In the genomic region with DNA sequence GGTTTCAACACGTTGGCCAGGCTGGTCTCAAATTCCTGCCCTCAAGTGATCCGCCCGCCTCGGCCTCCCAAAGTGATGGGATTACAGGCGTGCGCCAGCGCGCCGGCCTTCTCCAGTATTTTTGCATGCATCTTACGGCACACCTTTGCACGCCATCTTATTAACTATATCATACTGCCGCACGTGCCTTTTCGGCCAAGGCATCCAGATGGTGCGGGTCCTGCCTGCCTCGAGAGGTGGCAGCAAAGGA, we compare ENCODE assay signal across 8 cellular contexts. TPM values are rescaled to one million over a fixed set of nuclear protein-coding genes. Genes with fewer than 3 reads are reported as not detected.
DNase-seq lines count a peak whose midpoint lies in the region; ATAC-seq and TF ChIP-seq lines count a peak whose summit lies in the region.

No MANE protein-coding gene starts in this region.

- peak overlapping the region; percentile 94 for H3K4me3 Mint-ChIP-seq in type B pancreatic cell

- ATAC-seq in GM21526 (IDR thresholded peaks at IDR 0.05; ENCODE audit: low FRiP score, unreplicated experiment): no peak
- no peak for ATAC-seq in HG03039 (IDR thresholded peaks at IDR 0.05; ENCODE audit: unreplicated experiment)

- in situ Hi-C loops in G401 (cut with HindIII; ENCODE audit: low sequenced_read_pairs): no loop called here

- H3K4me1 ChIP-seq in KMS-11 (ENCODE audit: low read depth, poor library complexity, severe bottlenecking) (peaks cover 12% of the 10 kb centered on the region), adipocyte (ENCODE audit: control insufficient read depth, insufficient read depth, low read length) (peaks cover 13% of the 10 kb centered on the region)

- H3K36me3 ChIP-seq in KMS-11 (ENCODE audit: insufficient read depth): peaks cover 2% of the 10 kb centered on the region; the same call in 1 of the 2 replicates
- H3K36me3 ChIP-seq in adipocyte (ENCODE audit: control insufficient read depth, insufficient read depth, low read length, severe bottlenecking): peaks cover 10% of the 10 kb centered on the region

- peak; percentile 83 for DNase-seq in G401 (ENCODE audit: low spot score)
- peak; percentile 90 for DNase-seq in adipocyte (ENCODE audit: low read depth)
- DNase-seq in type B pancreatic cell (ENCODE audit: extremely low spot score, unreplicated experiment): no peak
- DNase-seq in GF-D8 (lab: John Stamatoyannopoulos, UW): no peak

- H2AFZ ChIP-seq in KMS-11 (ENCODE audit: low read depth): peak overlapping the region; percentile 45; the same call in 1 of the 2 replicates

- peaks cover 8% of the 10 kb centered on the region for H3K79me2 ChIP-seq in KMS-11 (ENCODE audit: insufficient read depth, low read depth)

- peak overlapping the region; percentile 96 for H3K27ac Mint-ChIP-seq in type B pancreatic cell

- H3K4me3 ChIP-seq in KMS-11 (IDR thresholded peaks at IDR 0.05; ENCODE audit: insufficient read depth, low read depth, low read length) (no peak overlapping the region), adipocyte (ENCODE audit: low read length) (peak overlapping the region; percentile 84)

- H3K27ac ChIP-seq in KMS-11: peak overlapping the region; percentile 96
- peak overlapping the region; percentile 91 for H3K27ac ChIP-seq in layer of hippocampus (ENCODE audit: low read depth, low read length)

- no peaks in the 10 kb centered on the region for H3K9me3 ChIP-seq in adipocyte (ENCODE audit: control insufficient read depth, low read length)

- peaks cover 10% of the 10 kb centered on the region for H3K36me3 Mint-ChIP-seq in type B pancreatic cell

- H4K20me1 ChIP-seq in KMS-11 (ENCODE audit: insufficient read depth): no peaks in the 10 kb centered on the region

- H3K4me2 ChIP-seq in KMS-11: peak overlapping the region; percentile 74

- H3K9ac ChIP-seq in KMS-11: peak overlapping the region; percentile 97
- H3K9ac ChIP-seq in adipocyte (ENCODE audit: low read length): peak overlapping the region; percentile 92

- H3K4me1 Mint-ChIP-seq in type B pancreatic cell (ENCODE audit: unreplicated experiment): peaks cover 12% of the 10 kb centered on the region

- TF ChIP-seq CTCF in KMS-11 (conservative IDR thresholded peaks at IDR 0.05; ENCODE audit: low read depth, low read length) (0 out of 2 replicates have a peak, but pooled peaks have one; percentile 39), type B pancreatic cell (conservative IDR thresholded peaks at IDR 0.05) (peak; percentile 60)

- no peaks in the 10 kb centered on the region for H3K27me3 ChIP-seq in KMS-11 (ENCODE audit: insufficient read depth, low read depth)
- no peaks in the 10 kb centered on the region for H3K27me3 ChIP-seq in adipocyte (replicated peaks; ENCODE audit: control insufficient read depth, insufficient read depth, low read length)
- H3K27me3 ChIP-seq in layer of hippocampus (ENCODE audit: control insufficient read depth, insufficient read depth, low read length): no peaks in the 10 kb centered on the region

- H3K9me3 Mint-ChIP-seq in type B pancreatic cell: peaks cover 6% of the 10 kb centered on the region

- no peaks in the 10 kb centered on the region for H3K27me3 Mint-ChIP-seq in type B pancreatic cell

RNA-seq across cellular contexts. Expression of a gene that starts 0.8 kb away (rescaled TPM):
- total RNA-seq in G401 (2014; rRNA removed; shearing (Covaris generic)): 21.6 and 65.8 TPM in 2 replicates
- 37.6 and 48.8 TPM in 2 replicates for total RNA-seq in type B pancreatic cell (ENCODE audit: low replicate concordance)

RNA-seq across cellular contexts. Expression of a gene that starts 14.5 kb away (rescaled TPM):
- total RNA-seq in G401 (2014; rRNA removed; shearing (Covaris generic)): 52.0 and 57.9 TPM in 2 replicates
- 32.7 and 66.7 TPM in 2 replicates for total RNA-seq in type B pancreatic cell (ENCODE audit: low replicate concordance)

RNA-seq across cellular contexts. Expression of a gene that starts 33.4 kb away (rescaled TPM):
- total RNA-seq in G401 (2014; rRNA removed; shearing (Covaris generic)): 48.4 and 50.7 TPM in 2 replicates
- 17.3 and 36.0 TPM in 2 replicates for total RNA-seq in type B pancreatic cell (ENCODE audit: low replicate concordance)

Comparison
In these comparisons a context has a peak if more than half of its experiments do, and no peak if none do; other contexts are left out.
1. DNase-seq: peak in G401 (single experiment) and adipocyte (single experiment); none in type B pancreatic cell (single experiment) and GF-D8 (single experiment).